17 cellular contexts compared by ENCODE assay signal in the genomic region with DNA sequence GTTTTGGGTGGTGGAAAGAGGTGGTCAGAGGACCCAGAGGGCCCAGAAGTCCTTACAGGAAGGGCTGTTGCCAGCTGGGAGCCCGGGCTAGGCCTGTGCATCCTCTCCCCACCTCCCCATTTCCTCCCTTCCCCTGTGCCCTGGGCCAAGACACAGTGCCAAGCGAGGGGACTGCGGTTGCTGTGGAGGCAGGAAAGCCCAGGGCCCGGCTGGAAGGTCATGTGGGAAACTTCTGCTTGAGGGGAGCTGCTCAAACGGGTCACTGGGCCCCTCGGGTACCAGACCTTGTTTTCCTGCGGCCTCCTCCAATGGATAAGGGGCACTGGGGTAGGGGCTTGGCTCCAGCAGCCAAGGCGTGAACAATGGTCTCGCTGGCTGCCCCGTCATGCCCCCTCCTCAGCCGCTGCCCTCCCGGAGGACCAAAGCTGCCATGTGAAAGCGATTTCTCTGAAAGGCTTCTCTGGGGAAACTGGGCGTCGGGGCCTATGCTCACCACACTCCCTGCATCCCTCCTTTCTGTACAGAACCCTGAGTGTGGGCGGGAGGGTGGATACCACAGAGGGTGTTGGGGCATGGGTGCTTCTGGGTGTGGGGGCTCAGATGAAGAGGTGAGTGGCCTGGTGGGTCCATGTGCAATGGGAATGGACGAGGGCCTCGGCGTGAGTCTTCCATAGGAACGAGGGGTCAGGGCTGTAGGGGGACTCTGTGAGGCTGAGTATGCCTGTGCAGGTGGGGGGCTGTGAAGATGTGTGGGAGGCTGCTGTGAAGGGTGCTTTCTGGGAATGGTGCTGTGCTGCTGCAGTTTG.
"Had no signal": no experiment of that assay in that cellular context is flagged by ENCODE, and none has a peak within 500 bp of the region (broad histone marks: within the 10 kb centered on the region; RNA-seq: fewer than 3 reads in every experiment).

No MANE protein-coding gene starts in this region.

- H3K9me3 Mint-ChIP-seq: activated naive CD8-positive, alpha-beta T cell treated with anti-CD3 and anti-CD28 coated beads, Interleukin-2, amount 10 ng/mL, durations not matched to agents 7 days and 5 days; central memory CD8-positive, alpha-beta T cell; stimulated activated naive CD8-positive, alpha-beta T cell treated with anti-CD3 and anti-CD28 coated beads, Interleukin-15, amount 100 ng/mL, for 72 hours had no signal

- H3K27me3 ChIP-seq: brain microvascular endothelial cell, neutrophil, SJCRH30 had no signal

- H3K36me3 ChIP-seq: brain microvascular endothelial cell, neutrophil, SJCRH30, thoracic aorta had no signal

- H3K9me3 ChIP-seq: neutrophil, SJCRH30, thoracic aorta had no signal

- H3K4me3 Mint-ChIP-seq: activated naive CD8-positive, alpha-beta T cell treated with anti-CD3 and anti-CD28 coated beads, Interleukin-2, amount 10 ng/mL, durations not matched to agents 7 days and 5 days; central memory CD8-positive, alpha-beta T cell; stimulated activated naive CD8-positive, alpha-beta T cell treated with anti-CD3 and anti-CD28 coated beads, Interleukin-15, amount 100 ng/mL, for 72 hours had no signal

- ATAC-seq: activated CD4-positive, CD25-positive, alpha-beta regulatory T cell treated with anti-CD3 and anti-CD28 coated beads, Interleukin-2, amount 50 U/mL, for 24 hours had no signal

- DNase-seq: activated CD4-positive, alpha-beta T cell treated with anti-CD3 and anti-CD28 coated beads, Interleukin-2, amount 50 U/mL, for 1 hour; activated gamma-delta T cell treated with Interleukin-2 at 50 U/mL for 16 hours; activated naive CD8-positive, alpha-beta T cell treated with anti-CD3 and anti-CD28 coated beads, Interleukin-2, amount 10 ng/mL, durations not matched to agents 7 days and 5 days; brain microvascular endothelial cell; effector CD8-positive, alpha-beta T cell; foreskin keratinocyte; glutamatergic neuron; midbrain; SJCRH30; stimulated activated naive CD8-positive, alpha-beta T cell treated with anti-CD3 and anti-CD28 coated beads, Interleukin-15, amount 100 ng/mL, for 72 hours; T-helper 17 cell had no signal

- H3K27ac ChIP-seq: brain microvascular endothelial cell, foreskin keratinocyte, neutrophil, SJCRH30, thoracic aorta had no signal

- H3K4me3 ChIP-seq: lung, SJCRH30, smooth muscle cell, thoracic aorta had no signal

- H3K27me3 Mint-ChIP-seq: activated naive CD8-positive, alpha-beta T cell treated with anti-CD3 and anti-CD28 coated beads, Interleukin-2, amount 10 ng/mL, durations not matched to agents 7 days and 5 days; central memory CD8-positive, alpha-beta T cell; stimulated activated naive CD8-positive, alpha-beta T cell treated with anti-CD3 and anti-CD28 coated beads, Interleukin-15, amount 100 ng/mL, for 72 hours had no signal

- H3K36me3 Mint-ChIP-seq: activated naive CD8-positive, alpha-beta T cell treated with anti-CD3 and anti-CD28 coated beads, Interleukin-2, amount 10 ng/mL, durations not matched to agents 7 days and 5 days had no signal

- H3K4me1 ChIP-seq: foreskin keratinocyte, SJCRH30 had no signal
